ENCODE assay signal across 8 cellular contexts in the genomic region with DNA sequence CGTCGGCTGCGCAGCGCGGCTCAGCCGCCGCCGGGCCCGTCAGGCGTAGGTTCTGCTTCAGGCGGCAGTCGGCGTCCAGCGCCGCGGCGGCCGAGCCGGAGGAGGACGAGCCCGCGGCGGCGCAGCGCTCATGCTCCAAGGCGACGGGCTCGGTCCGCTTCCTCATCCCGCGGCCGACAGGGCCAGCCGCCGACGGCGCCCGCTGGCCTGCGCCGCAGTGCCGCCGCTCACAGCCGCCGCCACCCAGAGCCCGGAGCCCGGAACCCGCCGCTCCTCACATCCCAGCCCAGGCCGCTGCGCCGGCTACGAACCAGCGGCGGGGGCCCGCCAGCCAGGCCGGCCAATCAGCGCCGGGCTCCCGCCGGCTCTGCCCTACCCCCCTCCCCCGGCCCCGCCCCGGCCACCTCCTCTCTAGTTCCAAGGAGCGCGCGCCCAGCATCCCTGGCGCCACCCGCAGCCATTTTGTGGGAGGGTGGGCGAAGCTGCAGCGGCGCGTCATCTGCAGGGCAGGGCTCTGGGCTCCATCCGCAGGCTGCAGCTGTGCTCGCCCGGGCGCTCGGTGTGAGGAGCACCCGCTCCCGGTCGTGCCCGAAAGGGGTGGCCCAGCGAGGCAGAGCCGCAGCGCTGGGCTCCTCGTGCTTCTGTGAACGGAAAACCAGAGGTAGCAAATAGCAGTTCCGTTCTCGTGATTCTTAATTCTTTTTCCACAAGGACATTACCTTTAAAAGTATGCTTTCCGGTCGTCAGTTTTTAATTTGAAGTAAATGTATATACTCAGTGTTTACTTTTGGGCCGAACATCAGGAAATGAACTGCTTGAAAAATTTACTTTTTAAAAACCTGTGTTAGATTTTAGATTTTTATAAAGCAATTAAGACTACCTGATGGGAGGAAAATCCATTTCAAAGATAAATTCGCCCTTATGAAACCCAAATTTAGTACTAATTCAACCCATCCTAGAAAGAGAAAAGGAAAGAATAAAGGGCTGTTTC. TPM values are rescaled to one million over a fixed set of nuclear protein-coding genes. Genes with fewer than 3 reads are reported as not detected.
DNase-seq lines count a peak whose midpoint lies in the region; ATAC-seq and TF ChIP-seq lines count a peak whose summit lies in the region.

A gene (minus strand): TSS at position 298 of the 991 bp plus-strand sequence. CDS start 132 bp downstream, at position 166.

- peak; percentile 99 for DNase-seq in COLO668 (lab: John Stamatoyannopoulos, UW; ENCODE audit: unreplicated experiment)
- DNase-seq in GM20000 (ENCODE audit: low spot score) = peak; percentile 98
- DNase-seq in HS-5 (ENCODE audit: low read depth) = peak; percentile 72
- DNase-seq in NK-92 (lab: John Stamatoyannopoulos, UW; ENCODE audit: unreplicated experiment) = peak; percentile 43
- peak; percentile 84 to 92 for DNase-seq in activated CD8-positive, alpha-beta memory T cell treated with anti-CD3 and anti-CD28 coated beads for 1 hour (ENCODE audit: extremely low read depth in 1 of 2, low read depth in 1 of 2)
- DNase-seq in effector CD4-positive, alpha-beta T cell = peak; percentile 93
- DNase-seq in lung (ENCODE audit: low spot score) = peak; percentile 95
- DNase-seq in stimulated activated CD4-positive, alpha-beta T cell treated with anti-CD3 and anti-CD28 coated beads, TNF-alpha, amount 100 ng/mL, for 24 hours (ENCODE audit: low read depth in 3 of 3) = peak; percentile 84 to 94 (median 89)

- H3K36me3 ChIP-seq in lung (ENCODE audit: control insufficient read depth in 2 of 2, insufficient read depth in 2 of 2, low read length in 2 of 2) = no peaks in the 10 kb centered on the region

- H3K27ac ChIP-seq in lung (ENCODE audit: low read depth in 1 of 2, low read length in 1 of 2) = peak within 1 kb of the TSS; percentile 85 to 96

- peak within 1 kb of the TSS; percentile 93 for H3K4me3 ChIP-seq in lung

- WGBS in lung, 2 donors = 0 to 1% methylated on average over 45 to 91 of the region's 91 CpGs

- no peaks in the 10 kb centered on the region for H3K9me3 ChIP-seq in lung (ENCODE audit: control insufficient read depth in 2 of 2, insufficient read depth in 1 of 2, low read length in 1 of 2)

- no peaks in the 10 kb centered on the region for H3K27me3 ChIP-seq in lung (ENCODE audit: control insufficient read depth, insufficient read depth)

- no peak for TF ChIP-seq CTCF in GM20000 (IDR thresholded peaks at IDR 0.05; ENCODE audit: extremely low read depth, missing control alignments)
- TF ChIP-seq CTCF in lung (IDR thresholded peaks at IDR 0.05; ENCODE audit: control extremely low read depth, extremely low read depth) = no peak

- H3K4me1 ChIP-seq in lung (ENCODE audit: control insufficient read depth in 2 of 2, insufficient read depth in 2 of 2, low read length in 2 of 2) = peaks cover 2 to 4% of the 10 kb centered on the region in 2 donors

- peak; percentile 98 for ATAC-seq in lung (ENCODE audit: insufficient read depth, low FRiP score)

RNA-seq across cellular contexts. Expression of the gene that starts here (rescaled TPM):
- total RNA-seq in lung = 10 to 100 TPM; 34.3 to 58.1 TPM
- 10 to 100 TPM; 38.3 to 51.0 TPM for polyA plus RNA-seq in lung

Comparison
In these comparisons a context has a peak if more than half of its experiments do, and no peak if none do; other contexts are left out.
1. Peak in every context shown above with its lines: DNase-seq, ATAC-seq, H3K4me3 ChIP-seq and H3K27ac ChIP-seq.
2. DNase-seq: peak in every context shown above with its lines; median percentile 99 in COLO668; 98 in GM20000; 95 in lung; 93 in effector CD4-positive, alpha-beta T cell; 89 in stimulated activated CD4-positive, alpha-beta T cell treated with anti-CD3 and anti-CD28 coated beads, TNF-alpha, amount 100 ng/mL, for 24 hours; 88 in activated CD8-positive, alpha-beta memory T cell treated with anti-CD3 and anti-CD28 coated beads for 1 hour; 72 in HS-5; 43 in NK-92.